In genomic region chr6:37102299-37103168, GRCh38 we compare ENCODE assay signal across 1 cellular context.
A peak's percentile ranks its signal among the peaks of the same experiment; 100 is the strongest.
TF ChIP-seq lines count a peak whose summit lies in the region.

No MANE protein-coding gene starts in this region.

TF ChIP-seq in HepG2, 621 proteins besides CTCF, POLR2A, EP300 and RAD21 (continued from another document and continues in another):
- TF ChIP-seq ZHX2 (IDR thresholded peaks at IDR 0.05; ENCODE audit: low read depth) (no peak), ZHX2 (CRISPR knock-in tag; IDR thresholded peaks at IDR 0.05; ENCODE audit: borderline replicate concordance) (peak; percentile 73; the same call in 1 of the 2 replicates), ZIK1 (CRISPR knock-in tag; IDR thresholded peaks at IDR 0.05; ENCODE audit: borderline replicate concordance, low read depth) (no peak), ZNF432 (CRISPR knock-in tag; IDR thresholded peaks at IDR 0.05; ENCODE audit: borderline replicate concordance) (no peak), ZNF260 (CRISPR knock-in tag; IDR thresholded peaks at IDR 0.05; ENCODE audit: borderline replicate concordance, low read depth) (no peak), LCORL (IDR thresholded peaks at IDR 0.05) (no peak), LCORL (CRISPR knock-in tag; IDR thresholded peaks at IDR 0.05) (peak; percentile 86), PRDM15 (CRISPR knock-in tag; IDR thresholded peaks at IDR 0.05) (no peak), ZBTB8A (CRISPR knock-in tag; IDR thresholded peaks at IDR 0.05; ENCODE audit: borderline replicate concordance, low read depth) (no peak), BCL3 (CRISPR knock-in tag; IDR thresholded peaks at IDR 0.05) (peak; percentile 75; the same call in 1 of the 2 replicates), ZNF282 (IDR thresholded peaks at IDR 0.05; ENCODE audit: partially characterized antibody) (no peak), NBN (conservative IDR thresholded peaks at IDR 0.05) (no peak), SNAPC5 (CRISPR knock-in tag; IDR thresholded peaks at IDR 0.05; ENCODE audit: borderline replicate concordance) (peak; percentile 56; the same call in 1 of the 2 replicates), MXD4 (CRISPR knock-in tag; IDR thresholded peaks at IDR 0.05) (peak; percentile 80), NFE2L1 (CRISPR knock-in tag; IDR thresholded peaks at IDR 0.05; ENCODE audit: borderline replicate concordance) (no peak), DPF2 (CRISPR knock-in tag; IDR thresholded peaks at IDR 0.05; ENCODE audit: borderline replicate concordance, low read depth) (no peak), ZNF18 (CRISPR knock-in tag; IDR thresholded peaks at IDR 0.05; ENCODE audit: insufficient replicate concordance) (no peak), KDM5A (IDR thresholded peaks at IDR 0.05; ENCODE audit: borderline replicate concordance, low read length) (no peak), ZSCAN31 (CRISPR knock-in tag; IDR thresholded peaks at IDR 0.05; ENCODE audit: low read depth) (no peak), SATB2 (CRISPR knock-in tag; IDR thresholded peaks at IDR 0.05) (no peak), NAIF1 (CRISPR knock-in tag; IDR thresholded peaks at IDR 0.05; ENCODE audit: borderline replicate concordance) (no peak; the same call in 1 of the 2 replicates), ZNF292 (CRISPR knock-in tag; IDR thresholded peaks at IDR 0.05; ENCODE audit: borderline replicate concordance, low read depth) (peak; percentile 86), NR2F6 (IDR thresholded peaks at IDR 0.05) (no peak), NR2F6 (CRISPR knock-in tag; IDR thresholded peaks at IDR 0.05) (peak; percentile 23; the same call in 1 of the 2 replicates), NR1H2 (CRISPR knock-in tag; IDR thresholded peaks at IDR 0.05; ENCODE audit: borderline replicate concordance, low read depth) (no peak), CCDC6 (CRISPR knock-in tag; IDR thresholded peaks at IDR 0.05) (peak; percentile 80; the same call in 1 of the 2 replicates), ZNF501 (CRISPR knock-in tag; IDR thresholded peaks at IDR 0.05) (no peak), ZNF737 (CRISPR knock-in tag; IDR thresholded peaks at IDR 0.05; ENCODE audit: borderline replicate concordance) (no peak), ZBED4 (CRISPR knock-in tag; IDR thresholded peaks at IDR 0.05; ENCODE audit: borderline replicate concordance) (peak; percentile 91; the same call in 1 of the 2 replicates), ZBTB3 (CRISPR knock-in tag; IDR thresholded peaks at IDR 0.05; ENCODE audit: borderline replicate concordance, low read depth) (peak; percentile 85; the same call in 1 of the 2 replicates), GATAD1 (CRISPR knock-in tag; IDR thresholded peaks at IDR 0.05) (no peak; the same call in none of the 2 replicates), DNMT3B (CRISPR knock-in tag; conservative IDR thresholded peaks at IDR 0.05) (no peak), HDAC2 (CRISPR knock-in tag; IDR thresholded peaks at IDR 0.05) (peak; percentile 39; the same call in 1 of the 2 replicates), PCBP1 (IDR thresholded peaks at IDR 0.05; ENCODE audit: borderline replicate concordance, low read depth, low read length) (no peak), ZNF468 (CRISPR knock-in tag; IDR thresholded peaks at IDR 0.05) (no peak), ATM (IDR thresholded peaks at IDR 0.05; ENCODE audit: borderline replicate concordance) (no peak), ZNF670 (CRISPR knock-in tag; IDR thresholded peaks at IDR 0.05; ENCODE audit: borderline replicate concordance) (no peak), YEATS4 (CRISPR knock-in tag; IDR thresholded peaks at IDR 0.05; ENCODE audit: borderline replicate concordance) (peak; percentile 72)
- TF ChIP-seq, protein P1, sequence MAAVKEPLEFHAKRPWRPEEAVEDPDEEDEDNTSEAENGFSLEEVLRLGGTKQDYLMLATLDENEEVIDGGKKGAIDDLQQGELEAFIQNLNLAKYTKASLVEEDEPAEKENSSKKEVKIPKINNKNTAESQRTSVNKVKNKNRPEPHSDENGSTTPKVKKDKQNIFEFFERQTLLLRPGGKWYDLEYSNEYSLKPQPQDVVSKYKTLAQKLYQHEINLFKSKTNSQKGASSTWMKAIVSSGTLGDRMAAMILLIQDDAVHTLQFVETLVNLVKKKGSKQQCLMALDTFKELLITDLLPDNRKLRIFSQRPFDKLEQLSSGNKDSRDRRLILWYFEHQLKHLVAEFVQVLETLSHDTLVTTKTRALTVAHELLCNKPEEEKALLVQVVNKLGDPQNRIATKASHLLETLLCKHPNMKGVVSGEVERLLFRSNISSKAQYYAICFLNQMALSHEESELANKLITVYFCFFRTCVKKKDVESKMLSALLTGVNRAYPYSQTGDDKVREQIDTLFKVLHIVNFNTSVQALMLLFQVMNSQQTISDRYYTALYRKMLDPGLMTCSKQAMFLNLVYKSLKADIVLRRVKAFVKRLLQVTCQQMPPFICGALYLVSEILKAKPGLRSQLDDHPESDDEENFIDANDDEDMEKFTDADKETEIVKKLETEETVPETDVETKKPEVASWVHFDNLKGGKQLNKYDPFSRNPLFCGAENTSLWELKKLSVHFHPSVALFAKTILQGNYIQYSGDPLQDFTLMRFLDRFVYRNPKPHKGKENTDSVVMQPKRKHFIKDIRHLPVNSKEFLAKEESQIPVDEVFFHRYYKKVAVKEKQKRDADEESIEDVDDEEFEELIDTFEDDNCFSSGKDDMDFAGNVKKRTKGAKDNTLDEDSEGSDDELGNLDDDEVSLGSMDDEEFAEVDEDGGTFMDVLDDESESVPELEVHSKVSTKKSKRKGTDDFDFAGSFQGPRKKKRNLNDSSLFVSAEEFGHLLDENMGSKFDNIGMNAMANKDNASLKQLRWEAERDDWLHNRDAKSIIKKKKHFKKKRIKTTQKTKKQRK (IDR thresholded peaks at IDR 0.05; ENCODE audit: low read length) = no peak
- TF ChIP-seq, protein P2, sequence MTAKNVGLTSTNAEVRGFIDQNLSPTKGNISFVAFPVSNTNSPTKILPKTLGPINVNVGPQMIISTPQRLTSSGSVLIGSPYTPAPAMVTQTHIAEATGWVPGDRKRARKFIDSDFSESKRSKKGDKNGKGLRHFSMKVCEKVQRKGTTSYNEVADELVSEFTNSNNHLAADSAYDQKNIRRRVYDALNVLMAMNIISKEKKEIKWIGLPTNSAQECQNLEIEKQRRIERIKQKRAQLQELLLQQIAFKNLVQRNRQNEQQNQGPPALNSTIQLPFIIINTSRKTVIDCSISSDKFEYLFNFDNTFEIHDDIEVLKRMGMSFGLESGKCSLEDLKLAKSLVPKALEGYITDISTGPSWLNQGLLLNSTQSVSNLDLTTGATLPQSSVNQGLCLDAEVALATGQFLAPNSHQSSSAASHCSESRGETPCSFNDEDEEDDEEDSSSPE (CRISPR knock-in tag; IDR thresholded peaks at IDR 0.05) = 0 out of 2 replicates have a peak, but pooled peaks have one; percentile 61
